In genomic region chr2:60413069-60413818, GRCh38 we compare ENCODE assay signal across 14 cellular contexts.
DNase-seq lines count a peak whose midpoint lies in the region; ATAC-seq and TF ChIP-seq lines count a peak whose summit lies in the region.
"Had no signal": no experiment of that assay in that cellular context is flagged by ENCODE, and none has a peak within 500 bp of the region (broad histone marks: within the 10 kb centered on the region; RNA-seq: fewer than 3 reads in every experiment).

No MANE protein-coding gene starts in this region.

- H3K27me3 ChIP-seq in Karpas-422 (ENCODE audit: low read length) (no peaks in the 10 kb centered on the region), spleen (replicated peaks in 1 of 7) (peaks cover 0 to 3% (median 0%) of the 10 kb centered on the region in 7 donors)

- no peaks in the 10 kb centered on the region for H3K36me3 ChIP-seq in Karpas-422 (ENCODE audit: insufficient read depth, low read length)
- no peaks in the 10 kb centered on the region for H3K36me3 ChIP-seq in spleen

- H3K9me2 ChIP-seq in Karpas-422 (replicated peaks; ENCODE audit: insufficient read depth, low read length) = no peaks in the 10 kb centered on the region

- ATAC-seq in GM19035 (IDR thresholded peaks at IDR 0.05; ENCODE audit: unreplicated experiment) = peak; percentile 22
- ATAC-seq in HG02610 (IDR thresholded peaks at IDR 0.05; ENCODE audit: unreplicated experiment) = peak; percentile 66
- ATAC-seq: effector memory CD8-positive, alpha-beta T cell had no signal

- peak overlapping the region; percentile 38 for H3K4me2 ChIP-seq in Karpas-422 (ENCODE audit: low read depth, low read length, poor library complexity, severe bottlenecking)

- WGBS in spleen, 5 donors = 43 to 70% (median 60%) methylated on average over 4 of the region's 4 CpGs

- no peak overlapping the region; the same call in 1 of the 2 replicates for H3K4me3 ChIP-seq in Karpas-422 (ENCODE audit: low read length)
- H3K4me3 ChIP-seq in spleen = no peak overlapping the region

- H3K4me1 ChIP-seq in Karpas-422 (ENCODE audit: low read length) (peaks cover 33% of the 10 kb centered on the region), spleen (peaks cover 0 to 76% (median 32%) of the 10 kb centered on the region in 6 donors)

- peak overlapping the region; percentile 36 for H3K9ac ChIP-seq in Karpas-422 (ENCODE audit: low read length)

- H3K9me3 ChIP-seq in Karpas-422 (ENCODE audit: low read length) = no peaks in the 10 kb centered on the region
- no peaks in the 10 kb centered on the region for H3K9me3 ChIP-seq in spleen

- no peaks in the 10 kb centered on the region for H4K20me1 ChIP-seq in Karpas-422 (ENCODE audit: insufficient read depth, low read depth, low read length)

- no peak for TF ChIP-seq CTCF in spleen (IDR thresholded peaks at IDR 0.05 in 8 of 11, conservative IDR thresholded peaks at IDR 0.05 in 3 of 11)

- peak overlapping the region; percentile 22; the same call in 1 of the 2 replicates for H2AFZ ChIP-seq in Karpas-422 (ENCODE audit: low read length)

- H3K27ac ChIP-seq in Karpas-422 (ENCODE audit: low read length) = peak overlapping the region; percentile 42
- peak overlapping the region in 6 of 8 donors; percentile 5 to 73 (median 58) for H3K27ac ChIP-seq in spleen

- no peaks in the 10 kb centered on the region for H3K79me2 ChIP-seq in Karpas-422 (ENCODE audit: low read length)

- TF ChIP-seq POLR2A in spleen (IDR thresholded peaks at IDR 0.05) = no peak

- intact Hi-C loops in spleen (cut with DNase I; ENCODE audit: low total_unique reads) = no loop called here

- DNase-seq in Karpas-422 = no peak
- no peak for DNase-seq in spleen
- DNase-seq in stimulated activated CD4-positive, alpha-beta T cell treated with anti-CD3 and anti-CD28 coated beads, Interleukin-12 subunit alpha, Interleukin-12 subunit beta, amount 100 ng/mL, for 4 hours = no peak
- DNase-seq in epidermal melanocyte (ENCODE audit: insufficient read length, low spot score) = no peak
- DNase-seq in NCI-H1436 (lab: John Stamatoyannopoulos, UW) = no peak
- DNase-seq: aorta; COR-L47; effector memory CD8-positive, alpha-beta T cell; NCI-H1092; NCI-H526; SIG-M5; stimulated activated CD4-positive, alpha-beta T cell treated with anti-CD3 and anti-CD28 coated beads, Interleukin-2, amount 100 ng/mL, for 48 hours had no signal
